Comparison of ENCODE assay signal across 32 cellular contexts in the genomic region with DNA sequence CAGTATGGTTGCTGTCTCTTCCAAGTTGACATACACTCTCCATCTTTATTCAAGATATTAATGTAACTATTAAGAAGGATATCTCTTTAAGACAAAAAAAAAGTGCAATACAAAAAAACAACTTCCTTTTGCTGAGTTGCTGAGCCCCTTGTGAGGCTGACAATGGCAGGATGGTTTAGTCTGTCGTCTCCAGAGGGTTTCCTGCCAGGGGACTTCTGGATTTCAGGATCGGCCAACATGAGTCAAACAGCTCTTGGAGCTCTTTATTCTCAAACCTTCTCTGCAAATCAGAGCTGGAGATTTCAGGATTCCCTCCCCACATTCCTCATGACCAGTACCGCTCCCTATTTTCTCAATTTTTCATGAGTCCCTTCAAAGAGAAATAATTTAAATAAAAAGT. TPM values are rescaled to one million over a fixed set of nuclear protein-coding genes. Genes with fewer than 3 reads are reported as not detected.
DNase-seq lines count a peak whose midpoint lies in the region; ATAC-seq and TF ChIP-seq lines count a peak whose summit lies in the region.
"Had no signal": no experiment of that assay in that cellular context is flagged by ENCODE, and none has a peak within 500 bp of the region (broad histone marks: within the 10 kb centered on the region; RNA-seq: fewer than 3 reads in every experiment).

No MANE protein-coding gene starts in this region.

- H3K27ac ChIP-seq in SU-DHL-6 (ENCODE audit: low read depth, low read length): no peak overlapping the region
- H3K27ac ChIP-seq: ascending aorta, cardiac muscle cell, coronary artery, KMS-11, Peyer's patch, SJCRH30, skin epidermis had no signal

- no peaks in the 10 kb centered on the region for H3F3A ChIP-seq in SU-DHL-6 (ENCODE audit: insufficient read depth)

- no peaks in the 10 kb centered on the region for H3K9me3 ChIP-seq in SU-DHL-6 (ENCODE audit: insufficient read depth, low read length)
- H3K9me3 ChIP-seq: ascending aorta, mucosa of descending colon, Peyer's patch, SJCRH30, upper lobe of left lung had no signal

- no peak for TF ChIP-seq CTCF in CD14-positive monocyte (IDR thresholded peaks at IDR 0.05)
- TF ChIP-seq CTCF in SU-DHL-6 (IDR thresholded peaks at IDR 0.05; ENCODE audit: insufficient read depth, low read length, poor library complexity, severe bottlenecking): no peak

- H3K9me3 Mint-ChIP-seq in CD14-positive monocyte (no peaks in the 10 kb centered on the region), immature natural killer cell (no peaks in the 10 kb centered on the region)
- H3K9me3 Mint-ChIP-seq: activated naive CD8-positive, alpha-beta T cell treated with anti-CD3 and anti-CD28 coated beads, Interleukin-2, amount 10 ng/mL, durations not matched to agents 7 days and 5 days; HFFc6; natural killer cell treated with Interleukin-12 subunit alpha and Interleukin-12 subunit beta and Interleukin-15 and Interleukin-18, amount 100 ng/mL, for 72 hours; stimulated activated naive B cell treated with anti-CD40 and anti-IgM and Interleukin-4, amounts not matched to agents 10 μg/mL and 1 μg/mL and 100 μg/mL, for 72 hours; T-helper 1 cell treated with Interleukin-12 subunit alpha and Interleukin-12 subunit beta and Interleukin-4 antibody, amounts not matched to agents 30 μg/mL and 1 μg/mL, for 36 hours had no signal

- H3K9ac ChIP-seq in SU-DHL-6 (ENCODE audit: low read length): no peak overlapping the region
- H3K9ac ChIP-seq: KMS-11 had no signal

- H3K9me2 ChIP-seq in SU-DHL-6 (replicated peaks; ENCODE audit: insufficient read depth, low read length): no peaks in the 10 kb centered on the region

- H3K4me3 Mint-ChIP-seq in CD14-positive monocyte (no peak overlapping the region), immature natural killer cell (no peak overlapping the region)
- H3K4me3 Mint-ChIP-seq: activated naive CD8-positive, alpha-beta T cell treated with anti-CD3 and anti-CD28 coated beads, Interleukin-2, amount 10 ng/mL, durations not matched to agents 7 days and 5 days; CD4-positive, alpha-beta memory T cell; HFFc6; natural killer cell treated with Interleukin-12 subunit alpha and Interleukin-12 subunit beta and Interleukin-15 and Interleukin-18, amount 100 ng/mL, for 72 hours; stimulated activated naive B cell treated with anti-CD40 and anti-IgM and Interleukin-4, amounts not matched to agents 10 μg/mL and 1 μg/mL and 100 μg/mL, for 72 hours; T-helper 1 cell treated with Interleukin-12 subunit alpha and Interleukin-12 subunit beta and Interleukin-4 antibody, amounts not matched to agents 30 μg/mL and 1 μg/mL, for 36 hours had no signal

- H3K27me3 ChIP-seq in SU-DHL-6 (ENCODE audit: low read length): no peaks in the 10 kb centered on the region
- H3K27me3 ChIP-seq: ascending aorta, cardiac muscle cell, Peyer's patch, SJCRH30, upper lobe of left lung had no signal

- DNase-seq in CD14-positive monocyte (ENCODE audit: low spot score) (no peak), HT1080 (ENCODE audit: low read depth) (peak; percentile 30), foreskin melanocyte (peak; percentile 35), immature natural killer cell (no peak), AML-193 (lab: John Stamatoyannopoulos, UW) (no peak)
- DNase-seq: activated gamma-delta T cell treated with Interleukin-2 at 50 U/mL for 16 hours; activated naive CD8-positive, alpha-beta T cell treated with anti-CD3 and anti-CD28 coated beads, Interleukin-2, amount 10 ng/mL, durations not matched to agents 7 days and 5 days; activated T-cell treated with anti-CD3 and anti-CD28 coated beads, Interleukin-2, amount 50 U/mL, for 48 hours; CD4-positive, alpha-beta memory T cell; DND-41; GOT3; HFFc6; hypothalamus; left cardiac atrium; mucosa of descending colon; NCI-H146; NCI-H345; NCI-H748 treated with DMSO at 0.1 percent for 48 hours; Peyer's patch; SJCRH30; stimulated activated naive B cell treated with anti-CD40 and anti-IgM and Interleukin-4, amounts not matched to agents 10 μg/mL and 1 μg/mL and 100 μg/mL, for 72 hours; upper lobe of left lung had no signal

- H4K20me1 ChIP-seq in SU-DHL-6 (ENCODE audit: low read depth, low read length): no peaks in the 10 kb centered on the region

- no peaks in the 10 kb centered on the region for H3K79me2 ChIP-seq in SU-DHL-6 (ENCODE audit: insufficient read depth, low read length)

- H3K4me3 ChIP-seq in SU-DHL-6 (ENCODE audit: insufficient read depth, low read length, poor library complexity, severe bottlenecking): no peak overlapping the region
- H3K4me3 ChIP-seq: ascending aorta, cardiac muscle cell, coronary artery, mucosa of descending colon, Peyer's patch, SJCRH30, skin epidermis, upper lobe of left lung had no signal

- intact Hi-C loops in CD14-positive monocyte (cut with micrococcal nuclease): no loop called here

- no peaks in the 10 kb centered on the region for H3K36me3 ChIP-seq in SU-DHL-6 (ENCODE audit: low read length)
- H3K36me3 ChIP-seq: ascending aorta, cardiac muscle cell, Peyer's patch, SJCRH30, upper lobe of left lung had no signal

- no peak overlapping the region for H3K4me2 ChIP-seq in SU-DHL-6 (ENCODE audit: low read depth, low read length, poor library complexity, severe bottlenecking)
- H3K4me2 ChIP-seq: KMS-11 had no signal

- peaks cover 23% of the 10 kb centered on the region for H3K4me1 Mint-ChIP-seq in CD14-positive monocyte
- no peaks in the 10 kb centered on the region for H3K4me1 Mint-ChIP-seq in immature natural killer cell
- H3K4me1 Mint-ChIP-seq: CD4-positive, alpha-beta memory T cell; stimulated activated naive B cell treated with anti-CD40 and anti-IgM and Interleukin-4, amounts not matched to agents 10 μg/mL and 1 μg/mL and 100 μg/mL, for 72 hours had no signal

- H3K27ac Mint-ChIP-seq in CD14-positive monocyte: peak overlapping the region in 5 of 7 donors; percentile 16 to 52 (median 26)
- no peak overlapping the region for H3K27ac Mint-ChIP-seq in immature natural killer cell
- H3K27ac Mint-ChIP-seq: activated naive CD8-positive, alpha-beta T cell treated with anti-CD3 and anti-CD28 coated beads, Interleukin-2, amount 10 ng/mL, durations not matched to agents 7 days and 5 days; CD4-positive, alpha-beta memory T cell; HFFc6; natural killer cell treated with Interleukin-12 subunit alpha and Interleukin-12 subunit beta and Interleukin-15 and Interleukin-18, amount 100 ng/mL, for 72 hours; stimulated activated naive B cell treated with anti-CD40 and anti-IgM and Interleukin-4, amounts not matched to agents 10 μg/mL and 1 μg/mL and 100 μg/mL, for 72 hours; T-helper 1 cell treated with Interleukin-12 subunit alpha and Interleukin-12 subunit beta and Interleukin-4 antibody, amounts not matched to agents 30 μg/mL and 1 μg/mL, for 36 hours had no signal

- H3K27me3 Mint-ChIP-seq in CD14-positive monocyte (ENCODE audit: low read depth in 3 of 3) (peaks cover 0 to 6% (median 0%) of the 10 kb centered on the region in 3 donors), immature natural killer cell (ENCODE audit: low read depth in 3 of 3) (peaks cover 0 to 7% (median 3%) of the 10 kb centered on the region in 3 donors)

- no peaks in the 10 kb centered on the region for H3K36me3 Mint-ChIP-seq in CD14-positive monocyte
- H3K36me3 Mint-ChIP-seq in immature natural killer cell: no peaks in the 10 kb centered on the region
- H3K36me3 Mint-ChIP-seq: activated naive CD8-positive, alpha-beta T cell treated with anti-CD3 and anti-CD28 coated beads, Interleukin-2, amount 10 ng/mL, durations not matched to agents 7 days and 5 days; CD4-positive, alpha-beta memory T cell; natural killer cell treated with Interleukin-12 subunit alpha and Interleukin-12 subunit beta and Interleukin-15 and Interleukin-18, amount 100 ng/mL, for 72 hours; stimulated activated naive B cell treated with anti-CD40 and anti-IgM and Interleukin-4, amounts not matched to agents 10 μg/mL and 1 μg/mL and 100 μg/mL, for 72 hours had no signal

- peak overlapping the region; percentile 21 for H2AFZ ChIP-seq in SU-DHL-6 (ENCODE audit: low read depth, low read length, severe bottlenecking)

- ATAC-seq in GM18868 (IDR thresholded peaks at IDR 0.05; ENCODE audit: unreplicated experiment): no peak
- ATAC-seq: esophagus mucosa; mucosa of descending colon; natural killer cell treated with Interleukin-12 subunit alpha and Interleukin-12 subunit beta and Interleukin-15 and Interleukin-18, amount 100 ng/mL, for 72 hours; stimulated activated naive B cell treated with anti-CD40 and anti-IgM and Interleukin-4, amounts not matched to agents 10 μg/mL and 1 μg/mL and 100 μg/mL, for 72 hours had no signal

RNA-seq across cellular contexts. Expression of gene RASGRP3, which starts 59.4 kb away (rescaled TPM):
- under 1 TPM; 0.62 to 0.89 TPM for polyA plus RNA-seq in CD14-positive monocyte
- total RNA-seq in HT1080 (2014; rRNA removed; shearing (Covaris generic)): 0.84 and 2.1 TPM in 2 replicates
- 0.01 TPM in 2 replicates for polyA plus RNA-seq in HT1080 (2015; cell fraction: cytosol; rRNA removed)
- 0.09 and 0.13 TPM in 2 replicates for polyA plus RNA-seq in HT1080 (2015; cell fraction: nucleus; rRNA removed)
- 1 to 10 TPM in 2 of 3 donors, not detected in 1; 1.8 to 2.5 TPM for polyA plus RNA-seq in immature natural killer cell

Comparison
In these comparisons a context has a peak if more than half of its experiments do, and no peak if none do; other contexts are left out.
1. DNase-seq: peak in HT1080 (single experiment) and foreskin melanocyte (single experiment); none in CD14-positive monocyte (single experiment), immature natural killer cell (0 of 3) and AML-193 (0 of 2).
2. H3K27ac Mint-ChIP-seq: peak in CD14-positive monocyte (5 of 7); none in immature natural killer cell (0 of 6).